ENCODE assay signal across 15 cellular contexts in the genomic region with DNA sequence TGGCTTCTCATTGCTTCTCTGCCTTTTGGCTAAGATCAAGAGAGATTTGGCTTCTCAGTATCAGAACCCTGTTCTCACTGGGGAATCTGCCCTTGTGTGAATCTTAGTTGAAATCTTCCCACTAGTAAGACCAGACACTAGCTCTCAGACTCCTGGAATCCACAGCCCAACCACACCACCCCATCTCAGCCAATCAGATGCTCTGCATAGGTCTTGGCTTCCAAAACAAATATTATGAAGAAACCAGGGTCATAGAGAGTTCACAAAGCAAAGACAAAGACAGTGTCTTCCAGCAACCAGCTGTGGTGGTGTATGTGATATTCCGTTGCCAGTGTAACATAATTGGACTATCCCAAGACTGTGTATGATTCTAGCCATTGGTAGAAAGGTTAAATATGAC. TPM values are rescaled to one million over a fixed set of nuclear protein-coding genes. Genes with fewer than 3 reads are reported as not detected.
DNase-seq lines count a peak whose midpoint lies in the region; ATAC-seq lines count a peak whose summit lies in the region.
"Had no signal": no experiment of that assay in that cellular context is flagged by ENCODE, and none has a peak within 500 bp of the region (broad histone marks: within the 10 kb centered on the region; RNA-seq: fewer than 3 reads in every experiment).

No MANE protein-coding gene starts in this region.

- no peak overlapping the region for H2AFZ ChIP-seq in GM23248

- in situ Hi-C loops in GM23248 (cut with MboI) = no loop called here

- ATAC-seq in HG03045 (IDR thresholded peaks at IDR 0.05; ENCODE audit: unreplicated experiment) = no peak

- 35 to 50% methylated on average over 1 of the region's 1 CpG for WGBS in GM23248 (ENCODE audit: low coverage in 1 of 2, low lambda C conversion rate in 2 of 2, missing lambda C conversion rate in 2 of 2), 2 experiments

- no peaks in the 10 kb centered on the region for H3K79me2 ChIP-seq in GM23248 (ENCODE audit: insufficient read depth)

- H3F3A ChIP-seq in GM23248 (ENCODE audit: insufficient read depth) = no peaks in the 10 kb centered on the region

- H3K27me3 ChIP-seq in GM23248 (replicated peaks; ENCODE audit: insufficient read depth) = no peaks in the 10 kb centered on the region

- H4K20me1 ChIP-seq in GM23248 (ENCODE audit: insufficient read depth) = no peaks in the 10 kb centered on the region

- no peak overlapping the region for H3K4me3 ChIP-seq in GM23248

- no peak overlapping the region for H3K9ac ChIP-seq in GM23248

- H3K9me2 ChIP-seq in GM23248 (ENCODE audit: insufficient read depth) = no peaks in the 10 kb centered on the region

- DNase-seq in GM23248 (peak; percentile 16), astrocyte of the hippocampus (ENCODE audit: low read depth, low spot score) (peak; percentile 53), glomerular visceral epithelial cell (ENCODE audit: extremely low spot score) (peak; percentile 11), renal cortical epithelial cell (ENCODE audit: low read depth) (peak; percentile 57), NCI-H526 treated with DMSO at 0.1 percent for 48 hours (lab: John Stamatoyannopoulos, UW) (no peak), ecto neural progenitor cell (ENCODE audit: low spot score) (no peak), DMS53 (lab: John Stamatoyannopoulos, UW) (no peak)
- DNase-seq: activated CD4-positive, alpha-beta memory T cell treated with anti-CD3 and anti-CD28 coated beads for 36 hours; caudate nucleus; HFFc6; NCI-H526; substantia nigra had no signal

- H3K27ac ChIP-seq in GM23248 = no peak overlapping the region

- no peaks in the 10 kb centered on the region for H3K4me1 ChIP-seq in GM23248 (ENCODE audit: insufficient read depth)

- no peak overlapping the region for H3K4me2 ChIP-seq in GM23248 (ENCODE audit: unreplicated experiment)

- H3K9me3 ChIP-seq in GM23248 (ENCODE audit: low read depth) = no peaks in the 10 kb centered on the region

- H3K36me3 ChIP-seq in GM23248 (ENCODE audit: low read depth) = no peaks in the 10 kb centered on the region

RNA-seq across cellular contexts. Expression of a gene that starts 5.4 kb away (rescaled TPM):
- total RNA-seq in GM23248 (2014; rRNA removed; shearing (Covaris generic)) = not detected in 2 replicates
- not detected in 2 replicates for polyA plus RNA-seq in GM23248 (2016; fragmentation: Nextera tagmentation; extraction: Ambion mirVana)
- total RNA-seq in renal cortical epithelial cell = not detected in 2 replicates
- total RNA-seq: activated CD4-positive, alpha-beta memory T cell treated with anti-CD3 and anti-CD28 coated beads for 36 hours; activated T-helper 2 cell treated with anti-CD3 and anti-CD28 coated beads, Interferon-gamma antibody, Interleukin-2, Interleukin-4, amounts not matched to agents 10 μg/mL and 5 μg/mL and 100 μg/mL, durations not matched to agents 14 hours and 24 hours and 36 hours; HFFc6; mucosa of gallbladder had no signal

RNA-seq across cellular contexts. Expression of a gene that starts 31.8 kb away (rescaled TPM):
- total RNA-seq in GM23248 (2014; rRNA removed; shearing (Covaris generic)) = not detected in 2 replicates
- not detected in 2 replicates for polyA plus RNA-seq in GM23248 (2016; fragmentation: Nextera tagmentation; extraction: Ambion mirVana)
- not detected in 2 replicates for total RNA-seq in renal cortical epithelial cell
- total RNA-seq: activated CD4-positive, alpha-beta memory T cell treated with anti-CD3 and anti-CD28 coated beads for 36 hours; activated T-helper 2 cell treated with anti-CD3 and anti-CD28 coated beads, Interferon-gamma antibody, Interleukin-2, Interleukin-4, amounts not matched to agents 10 μg/mL and 5 μg/mL and 100 μg/mL, durations not matched to agents 14 hours and 24 hours and 36 hours; HFFc6; mucosa of gallbladder had no signal

Comparison
In these comparisons a context has a peak if more than half of its experiments do, and no peak if none do; other contexts are left out.
1. DNase-seq: peak in GM23248 (single experiment), astrocyte of the hippocampus (single experiment), glomerular visceral epithelial cell (single experiment) and renal cortical epithelial cell (single experiment); none in NCI-H526 treated with DMSO at 0.1 percent for 48 hours (single experiment), ecto neural progenitor cell (single experiment) and DMS53 (single experiment).